Comparison of ENCODE assay signal across 1 cellular context in genomic region chr6:28838634-28839442, GRCh38.
TF ChIP-seq lines count a peak whose summit lies in the region.

No MANE protein-coding gene starts in this region.

TF ChIP-seq in HepG2, 621 proteins besides CTCF, POLR2A, EP300 and RAD21 (continued from another document and continues in another):
- TF ChIP-seq ZBTB2 (CRISPR knock-in tag; IDR thresholded peaks at IDR 0.05; ENCODE audit: low read depth) (no peak), FOSL1 (CRISPR knock-in tag; IDR thresholded peaks at IDR 0.05; ENCODE audit: borderline replicate concordance) (no peak), RXRA (CRISPR knock-in tag; IDR thresholded peaks at IDR 0.05) (peak; percentile 78), TRAFD1 (CRISPR knock-in tag; IDR thresholded peaks at IDR 0.05; ENCODE audit: borderline replicate concordance) (peak; percentile 72; the same call in 1 of the 2 replicates), ZNF547 (CRISPR knock-in tag; IDR thresholded peaks at IDR 0.05) (no peak; the same call in 1 of the 2 replicates), GMEB2 (CRISPR knock-in tag; IDR thresholded peaks at IDR 0.05; ENCODE audit: low read depth) (no peak), GRHL1 (CRISPR knock-in tag; conservative IDR thresholded peaks at IDR 0.05) (no peak), SRSF1 (optimal IDR thresholded peaks at IDR 0.05; ENCODE audit: low read depth, low read length) (peak; percentile 87), ZSCAN30 (CRISPR knock-in tag; IDR thresholded peaks at IDR 0.05) (no peak), RNF219 (CRISPR knock-in tag; IDR thresholded peaks at IDR 0.05) (no peak; the same call in 1 of the 2 replicates), ZNF7 (CRISPR knock-in tag; IDR thresholded peaks at IDR 0.05) (peak; percentile 49; the same call in 1 of the 2 replicates), CERS6 (CRISPR knock-in tag; IDR thresholded peaks at IDR 0.05) (no peak), ZNF709 (CRISPR knock-in tag; IDR thresholded peaks at IDR 0.05) (peak; percentile 64; the same call in 1 of the 2 replicates), SIN3A (IDR thresholded peaks at IDR 0.05; ENCODE audit: borderline replicate concordance, low read depth, low read length) (0 out of 2 replicates have a peak, but pooled peaks have one; percentile 36), SRY (CRISPR knock-in tag; IDR thresholded peaks at IDR 0.05) (0 out of 2 replicates have a peak, but pooled peaks have one; percentile 72), ZBTB39 (CRISPR knock-in tag; IDR thresholded peaks at IDR 0.05) (no peak), ZFP62 (CRISPR knock-in tag; IDR thresholded peaks at IDR 0.05) (no peak), MTA3 (CRISPR knock-in tag; IDR thresholded peaks at IDR 0.05) (no peak), ZNF101 (CRISPR knock-in tag; IDR thresholded peaks at IDR 0.05; ENCODE audit: borderline replicate concordance, low read depth) (no peak), HIC2 (CRISPR knock-in tag; IDR thresholded peaks at IDR 0.05; ENCODE audit: low read depth) (no peak), ADNP (CRISPR knock-in tag; IDR thresholded peaks at IDR 0.05) (no peak; the same call in 1 of the 2 replicates), ZNF782 (CRISPR knock-in tag; IDR thresholded peaks at IDR 0.05; ENCODE audit: borderline replicate concordance) (peak; percentile 80; the same call in 1 of the 2 replicates), ZNF777 (CRISPR knock-in tag; IDR thresholded peaks at IDR 0.05) (peak; percentile 85), PHF5A (CRISPR knock-in tag; IDR thresholded peaks at IDR 0.05; ENCODE audit: low read depth, unreplicated experiment) (no peak), E2F5 (CRISPR knock-in tag; conservative IDR thresholded peaks at IDR 0.05) (no peak), ZNF282 (IDR thresholded peaks at IDR 0.05; ENCODE audit: partially characterized antibody) (no peak), ZFP90 (CRISPR knock-in tag; IDR thresholded peaks at IDR 0.05; ENCODE audit: borderline replicate concordance) (peak; percentile 18; the same call in 1 of the 2 replicates), ZNF550 (CRISPR knock-in tag; IDR thresholded peaks at IDR 0.05; ENCODE audit: borderline replicate concordance) (0 out of 2 replicates have a peak, but pooled peaks have one; percentile 32), ZBTB1 (CRISPR knock-in tag; IDR thresholded peaks at IDR 0.05; ENCODE audit: borderline replicate concordance) (no peak), ZXDC (CRISPR knock-in tag; IDR thresholded peaks at IDR 0.05) (no peak; the same call in 1 of the 2 replicates), ZNF501 (CRISPR knock-in tag; IDR thresholded peaks at IDR 0.05) (peak; percentile 89), HMGXB4 (CRISPR knock-in tag; IDR thresholded peaks at IDR 0.05; ENCODE audit: borderline replicate concordance in 1 of 2, low read depth in 1 of 2) (peak; percentile 99 to 100), PREB (CRISPR knock-in tag; IDR thresholded peaks at IDR 0.05) (no peak), GTF3A (CRISPR knock-in tag; conservative IDR thresholded peaks at IDR 0.05) (peak; percentile 92; the same call in 1 of the 2 replicates), CHD2 (IDR thresholded peaks at IDR 0.05; ENCODE audit: low read depth, low read length) (0 out of 2 replicates have a peak, but pooled peaks have one; percentile 20), RFXAP (CRISPR knock-in tag; IDR thresholded peaks at IDR 0.05; ENCODE audit: borderline replicate concordance) (peak; percentile 71; the same call in 1 of the 2 replicates)
